ENCODE assay signal across 9 cellular contexts in the genomic region with DNA sequence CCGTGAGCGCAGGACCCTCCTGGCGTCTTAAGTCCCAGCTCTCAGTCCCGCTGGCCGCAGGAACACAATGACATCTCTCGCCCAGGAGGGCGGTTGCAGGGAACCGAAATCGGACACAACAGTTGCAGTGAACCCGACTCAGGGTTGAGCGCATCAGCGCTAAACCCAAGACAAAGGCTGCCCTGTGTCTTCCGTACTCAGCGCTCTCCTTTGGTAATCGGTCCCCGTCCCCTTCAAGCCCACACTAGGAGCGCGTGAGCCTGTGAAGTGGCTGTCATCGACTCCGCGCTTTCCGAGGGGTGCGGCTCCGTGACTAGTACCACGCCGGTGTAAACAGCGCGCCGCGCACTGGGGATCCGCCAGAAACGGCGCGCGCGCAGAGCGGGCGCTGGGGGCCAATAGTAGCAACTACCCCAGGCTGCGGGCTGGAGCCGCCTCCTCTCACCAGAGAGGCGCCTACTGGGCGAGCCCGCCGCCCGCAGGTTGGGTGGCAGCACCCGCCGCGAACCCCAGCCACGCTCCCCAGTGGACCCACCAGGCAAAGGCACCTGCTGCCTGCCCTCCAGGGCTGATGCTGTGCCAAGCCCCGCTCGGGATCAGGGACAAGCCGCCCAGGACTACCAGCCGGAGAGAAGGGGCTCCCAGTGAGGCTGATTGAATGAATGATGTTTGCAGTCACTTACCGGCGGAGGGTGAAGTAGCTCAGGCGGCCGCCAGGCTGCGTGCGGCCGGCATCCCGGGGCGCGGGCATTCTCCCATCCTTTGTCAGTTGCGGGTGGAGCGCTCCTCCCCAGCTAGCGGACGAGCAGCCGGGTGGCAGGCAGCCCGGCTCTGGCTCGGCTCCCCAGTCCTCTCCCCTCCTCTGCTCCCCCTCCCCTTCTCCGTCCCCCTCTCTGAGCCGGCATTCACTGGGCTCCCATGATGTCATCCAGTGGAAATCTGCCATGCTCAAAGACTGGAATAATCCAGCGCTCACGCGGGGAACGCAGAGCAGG.
DNase-seq lines count a peak whose midpoint lies in the region; ATAC-seq and TF ChIP-seq lines count a peak whose summit lies in the region.
"Had no signal": no experiment of that assay in that cellular context is flagged by ENCODE, and none has a peak within 500 bp of the region (broad histone marks: within the 10 kb centered on the region; RNA-seq: fewer than 3 reads in every experiment).

No MANE protein-coding gene starts in this region.

- peak overlapping the region; percentile 79 to 90 for H3K4me3 Mint-ChIP-seq in H9
- no peak overlapping the region for H3K4me3 Mint-ChIP-seq in CD4-positive, alpha-beta T cell

- DNase-seq in H9 = peak; percentile 65
- DNase-seq in SK-N-SH = peak; percentile 16
- DNase-seq in left ventricle myocardium inferior = no peak
- DNase-seq in putamen (ENCODE audit: low spot score) = peak; percentile 97
- no peak for DNase-seq in GM10266 (ENCODE audit: extremely low spot score)
- no peak for DNase-seq in CD4-positive, alpha-beta T cell

- peaks cover 8% of the 10 kb centered on the region for H3K23me2 ChIP-seq in H9 (ENCODE audit: insufficient read length, low read depth, low read length, poor library complexity, severe bottlenecking)

- ATAC-seq in GM21723 (IDR thresholded peaks at IDR 0.05; ENCODE audit: unreplicated experiment) (no peak), GM21360 (IDR thresholded peaks at IDR 0.05; ENCODE audit: unreplicated experiment) (no peak)
- ATAC-seq in CD4-positive, alpha-beta T cell (ENCODE audit: poor library complexity) = no peak

- H2BK120ac ChIP-seq in H9 (ENCODE audit: low read depth, low read length, poor library complexity, severe bottlenecking) = no peak overlapping the region

- no peaks in the 10 kb centered on the region for H3K36me3 Mint-ChIP-seq in H9 (ENCODE audit: insufficient read depth in 1 of 3, low read depth in 3 of 3)
- no peaks in the 10 kb centered on the region for H3K36me3 Mint-ChIP-seq in CD4-positive, alpha-beta T cell (ENCODE audit: low read depth)
- H3K36me3 Mint-ChIP-seq: activated naive CD4-positive, alpha-beta T cell treated with anti-CD3 and anti-CD28 coated beads, Interleukin-2, amount 50 U/mL, for 72 hours had no signal

- intact Hi-C loops in left ventricle myocardium inferior (cut with micrococcal nuclease) = no loop called here
- intact Hi-C loops in CD4-positive, alpha-beta T cell (cut with DNase I, micrococcal nuclease) = no loop called here

- H3K27ac Mint-ChIP-seq in H9 = peak overlapping the region in 1 of 3 experiments; percentile 76; a peak in 1 of 7 replicates
- H3K27ac Mint-ChIP-seq in CD4-positive, alpha-beta T cell = no peak overlapping the region
- H3K27ac Mint-ChIP-seq: activated naive CD4-positive, alpha-beta T cell treated with anti-CD3 and anti-CD28 coated beads, Interleukin-2, amount 50 U/mL, for 72 hours had no signal

- no peaks in the 10 kb centered on the region for H3K9me3 Mint-ChIP-seq in H9
- no peaks in the 10 kb centered on the region for H3K9me3 Mint-ChIP-seq in CD4-positive, alpha-beta T cell
- H3K9me3 Mint-ChIP-seq: activated naive CD4-positive, alpha-beta T cell treated with anti-CD3 and anti-CD28 coated beads, Interleukin-2, amount 50 U/mL, for 72 hours had no signal

- peaks cover 3% of the 10 kb centered on the region for H4K20me1 ChIP-seq in H9 (ENCODE audit: control insufficient read depth, insufficient read depth, insufficient read length)
- no peaks in the 10 kb centered on the region for H4K20me1 ChIP-seq in SK-N-SH (ENCODE audit: insufficient read depth)

- H2BK12ac ChIP-seq in H9 (ENCODE audit: insufficient read length, low read depth, low read length) = no peak overlapping the region

- WGBS in H9 (ENCODE audit: extremely low coverage, insufficient read length, low lambda C conversion rate) = no CpG with 5 or more reads among the region's 76 CpGs
- WGBS in SK-N-SH (ENCODE audit: low lambda C conversion rate) = 5% methylated on average over 26 of the region's 76 CpGs

- H3K9me3 ChIP-seq in H9 (ENCODE audit: control insufficient read depth, low read depth, low read length) (no peaks in the 10 kb centered on the region), SK-N-SH (no peaks in the 10 kb centered on the region), left ventricle myocardium inferior (replicated peaks) (no peaks in the 10 kb centered on the region)
- H3K9me3 ChIP-seq in CD4-positive, alpha-beta T cell (ENCODE audit: control insufficient read depth, low read length) = no peaks in the 10 kb centered on the region

- H3K4me1 ChIP-seq in H9 (ENCODE audit: insufficient read depth, low read length) (no peaks in the 10 kb centered on the region; the same call in 1 of the 2 replicates), SK-N-SH (ENCODE audit: control insufficient read depth in 1 of 2, insufficient read depth in 2 of 2, low read depth in 1 of 2, low read length in 1 of 2) (no peaks in the 10 kb centered on the region), left ventricle myocardium inferior (no peaks in the 10 kb centered on the region)

- CTCF ChIA-PET in SK-N-SH (lab: Yijun Ruan, JAX) = no interaction called here
- CTCF ChIA-PET in CD4-positive, alpha-beta T cell (lab: Charles Lee) = no interaction called here

- H3K9me2 ChIP-seq in SK-N-SH = no peaks in the 10 kb centered on the region

- no peak overlapping the region for H3K18ac ChIP-seq in H9 (ENCODE audit: insufficient read length, low read depth, low read length)

- no peaks in the 10 kb centered on the region for H3F3A ChIP-seq in SK-N-SH (replicated peaks; ENCODE audit: insufficient read depth)

- no peak overlapping the region for H4K91ac ChIP-seq in H9 (ENCODE audit: insufficient read length, low read depth, low read length)

- H2BK15ac ChIP-seq in H9 (ENCODE audit: low read depth, low read length) = no peak overlapping the region

- H3K56ac ChIP-seq in H9 (ENCODE audit: insufficient read length, low read depth, low read length) = no peak overlapping the region

- no peak overlapping the region for H3K14ac ChIP-seq in H9 (ENCODE audit: insufficient read depth, low read length)

- no peak overlapping the region for H3K4ac ChIP-seq in H9 (ENCODE audit: low read depth, low read length)

- H3K79me2 ChIP-seq in H9 (ENCODE audit: insufficient read depth, low read length) (no peaks in the 10 kb centered on the region), SK-N-SH (ENCODE audit: insufficient read depth) (no peaks in the 10 kb centered on the region)

- no peak overlapping the region for H2BK20ac ChIP-seq in H9 (ENCODE audit: low read depth, low read length, poor library complexity, severe bottlenecking)

- no peak overlapping the region for H4K5ac ChIP-seq in H9 (ENCODE audit: insufficient read length, low read depth, low read length)

- H2AK5ac ChIP-seq in H9 (ENCODE audit: insufficient read length, low read length) = no peak overlapping the region

- peak overlapping the region; percentile 59 for H2AFZ ChIP-seq in H9 (ENCODE audit: low read length)
- H2AFZ ChIP-seq in SK-N-SH (ENCODE audit: low read depth) = no peak overlapping the region

- POLR2A ChIA-PET in SK-N-SH (lab: Yijun Ruan, JAX) = no interaction called here
- POLR2A ChIA-PET in CD4-positive, alpha-beta T cell (lab: Charles Lee) = no interaction called here

- no peaks in the 10 kb centered on the region for H3K36me3 ChIP-seq in SK-N-SH (replicated peaks in 1 of 2; ENCODE audit: control insufficient read depth in 1 of 2, insufficient read depth in 2 of 2, low read length in 1 of 2)
- H3K36me3 ChIP-seq in left ventricle myocardium inferior = no peaks in the 10 kb centered on the region

- TF ChIP-seq EP300 in SK-N-SH (IDR thresholded peaks at IDR 0.05; ENCODE audit: borderline replicate concordance in 1 of 2, low read depth in 1 of 2, low read length in 1 of 2) = no peak

- H3K4me2 ChIP-seq in H9 (ENCODE audit: insufficient read depth, insufficient read length, low read length) (peak overlapping the region; percentile 84), SK-N-SH (0 out of 2 replicates have a peak overlapping the region, but pooled peaks have one; percentile 28)

- H3K27me3 ChIP-seq in H9 (ENCODE audit: insufficient read depth, low read length) (peaks cover 3% of the 10 kb centered on the region; the same call in 1 of the 2 replicates), SK-N-SH (ENCODE audit: insufficient read depth) (no peaks in the 10 kb centered on the region; the same call in none of the 2 replicates), left ventricle myocardium inferior (ENCODE audit: low read depth) (peaks cover 52% of the 10 kb centered on the region)
- H3K27me3 ChIP-seq in CD4-positive, alpha-beta T cell (ENCODE audit: control insufficient read depth, insufficient read depth, low read length) = peaks cover 13% of the 10 kb centered on the region

- H3K9ac ChIP-seq in H9 (ENCODE audit: extremely low read depth, insufficient read length, low read length) (no peak overlapping the region), SK-N-SH (no peak overlapping the region)

- H2BK5ac ChIP-seq in H9 (ENCODE audit: insufficient read length, low read length) = no peak overlapping the region

- H3K27ac ChIP-seq in H9 (ENCODE audit: insufficient read length, low read depth, low read length) = no peak overlapping the region
- H3K27ac ChIP-seq in SK-N-SH (ENCODE audit: low read depth in 2 of 2, low read length in 1 of 2) = no peak overlapping the region
- H3K27ac ChIP-seq in left ventricle myocardium inferior (replicated peaks) = no peak overlapping the region
- H3K27ac ChIP-seq in CD4-positive, alpha-beta T cell (ENCODE audit: low read depth, low read length) = no peak overlapping the region

- H3T11ph ChIP-seq in H9 (ENCODE audit: low read length) = no peak overlapping the region

- no peak for TF ChIP-seq RAD21 in SK-N-SH (IDR thresholded peaks at IDR 0.05; ENCODE audit: low read length)

- peaks cover 41% of the 10 kb centered on the region for H3K27me3 Mint-ChIP-seq in H9 (ENCODE audit: low read depth)
- peaks cover 52% of the 10 kb centered on the region for H3K27me3 Mint-ChIP-seq in CD4-positive, alpha-beta T cell

- no peak overlapping the region for H3K23ac ChIP-seq in H9 (ENCODE audit: insufficient read length, low read depth, low read length)

- peak overlapping the region in 1 of 2 experiments; percentile 37; a peak in 1 of 4 replicates for H3K4me3 ChIP-seq in SK-N-SH (ENCODE audit: low read depth in 2 of 2, low read length in 1 of 2)
- H3K4me3 ChIP-seq in left ventricle myocardium inferior = peak overlapping the region; percentile 48

- peaks cover 6 to 7% of the 10 kb centered on the region in 2 experiments for H3K4me1 Mint-ChIP-seq in H9
- no peaks in the 10 kb centered on the region for H3K4me1 Mint-ChIP-seq in CD4-positive, alpha-beta T cell (ENCODE audit: low read depth)

- peak; percentile 62 for TF ChIP-seq CTCF in H9 (conservative IDR thresholded peaks at IDR 0.05)
- TF ChIP-seq CTCF in SK-N-SH (IDR thresholded peaks at IDR 0.05) = no peak
- TF ChIP-seq CTCF in left ventricle myocardium inferior (IDR thresholded peaks at IDR 0.05; ENCODE audit: borderline replicate concordance) = no peak
- TF ChIP-seq CTCF in GM10266 (IDR thresholded peaks at IDR 0.05; ENCODE audit: control insufficient read depth, insufficient read depth, low read depth, missing control alignments) = no peak
- no peak for TF ChIP-seq CTCF in CD4-positive, alpha-beta T cell (IDR thresholded peaks at IDR 0.05)

- H4K8ac ChIP-seq in H9 (replicated peaks; ENCODE audit: insufficient read length, low read depth, low read length) = no peak overlapping the region

- H3K79me1 ChIP-seq in H9 (ENCODE audit: insufficient read depth, low read depth, low read length, poor library complexity, severe bottlenecking) = no peaks in the 10 kb centered on the region

Comparison
In these comparisons a context has a peak if more than half of its experiments do, and no peak if none do; other contexts are left out.
1. DNase-seq: peak in H9 (single experiment), SK-N-SH (single experiment) and putamen (single experiment); none in left ventricle myocardium inferior (single experiment), GM10266 (single experiment) and CD4-positive, alpha-beta T cell (0 of 10).